1 cellular context compared by ENCODE assay signal in the genomic region with DNA sequence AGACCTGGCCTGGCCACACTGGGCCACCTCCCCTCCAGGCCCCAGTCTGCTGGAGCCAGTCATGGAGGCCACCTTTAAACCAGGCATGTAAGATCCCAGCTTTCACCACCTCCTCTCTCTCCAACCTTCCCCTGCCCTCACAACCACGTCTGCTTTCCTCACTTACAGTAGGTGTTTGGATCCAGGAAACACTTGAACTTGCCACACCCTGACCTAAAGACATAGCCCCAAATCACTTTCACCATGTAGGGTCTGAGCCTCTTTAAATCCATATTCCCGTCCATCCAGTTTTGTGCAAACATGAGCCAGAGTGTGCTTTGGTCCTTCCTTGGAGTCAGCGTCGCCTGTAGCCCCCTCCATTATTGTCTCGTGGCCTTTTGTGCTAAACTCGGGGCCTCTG.
TF ChIP-seq lines count a peak whose summit lies in the region.

No MANE protein-coding gene starts in this region.

TF ChIP-seq in A549, 52 proteins besides CTCF, POLR2A, EP300 and RAD21 (continued from another document):
- no peak for TF ChIP-seq MYC (IDR thresholded peaks at IDR 0.05; ENCODE audit: borderline replicate concordance, low read length)
